10 cellular contexts compared by ENCODE assay signal in genomic region chr4:174245714-174246113, GRCh38.
"Had no signal": no experiment of that assay in that cellular context is flagged by ENCODE, and none has a peak within 500 bp of the region (broad histone marks: within the 10 kb centered on the region; RNA-seq: fewer than 3 reads in every experiment).

No MANE protein-coding gene starts in this region.

- H3K4me3 ChIP-seq: GM23248, HAP-1 had no signal

- H3K9ac ChIP-seq: GM23248 had no signal

- H3K36me3 ChIP-seq: HAP-1 had no signal

- FAIRE-seq: HepG2 had no signal

- H3K4me1 Mint-ChIP-seq: IgD-negative memory B cell had no signal

- H3K27ac ChIP-seq: GM23248, HL-60 had no signal

- H3K9me3 ChIP-seq: HAP-1 had no signal

- H3K27ac Mint-ChIP-seq: HFFc6, IgD-negative memory B cell had no signal

- H3K4me3 Mint-ChIP-seq: HFFc6, IgD-negative memory B cell had no signal

- ATAC-seq: HCT116, HepG2 had no signal

- H3K9me3 Mint-ChIP-seq: HFFc6, IgD-negative memory B cell had no signal

- H2AFZ ChIP-seq: GM23248 had no signal

- H3K27me3 Mint-ChIP-seq: IgD-negative memory B cell had no signal

- DNase-seq: GM23248, GOT3, H7, HFFc6, KG1 had no signal
